ENCODE assay signal across 23 cellular contexts in genomic region chr6:139166956-139167313, GRCh38.
"Had no signal": no experiment of that assay in that cellular context is flagged by ENCODE, and none has a peak within 500 bp of the region (broad histone marks: within the 10 kb centered on the region; RNA-seq: fewer than 3 reads in every experiment).

No MANE protein-coding gene starts in this region.

- H3K4me3 Mint-ChIP-seq: activated CD4-positive, alpha-beta T cell treated with anti-CD3 and anti-CD28 coated beads, Interleukin-2, amount 10 ng/mL, durations not matched to agents 7 days and 5 days; central memory CD8-positive, alpha-beta T cell; immature natural killer cell; natural killer cell had no signal

- H3K27me3 Mint-ChIP-seq: activated CD4-positive, alpha-beta T cell treated with anti-CD3 and anti-CD28 coated beads, Interleukin-2, amount 10 ng/mL, durations not matched to agents 7 days and 5 days; central memory CD8-positive, alpha-beta T cell; progenitor cell of endocrine pancreas had no signal

- H3K9me3 Mint-ChIP-seq: activated CD4-positive, alpha-beta T cell treated with anti-CD3 and anti-CD28 coated beads, Interleukin-2, amount 10 ng/mL, durations not matched to agents 7 days and 5 days; central memory CD8-positive, alpha-beta T cell; immature natural killer cell; natural killer cell had no signal

- FAIRE-seq: astrocyte, colon had no signal

- H3K4me3 ChIP-seq: hepatocyte, left lung, lung, sigmoid colon, smooth muscle cell, thyroid gland, upper lobe of right lung had no signal

- ATAC-seq: left lung; stimulated activated naive CD8-positive, alpha-beta T cell treated with anti-CD3 and anti-CD28 coated beads, Interleukin-15, Interleukin-2, amounts not matched to agents 100 U/mL and 50 U/mL, for 24 hours; upper lobe of right lung had no signal

- H3K9me3 ChIP-seq: left lung, sigmoid colon, thyroid gland, upper lobe of right lung had no signal

- H3K27me3 ChIP-seq: hepatocyte, left lung, sigmoid colon, thyroid gland, upper lobe of right lung had no signal

- DNase-seq: activated CD4-positive, alpha-beta T cell treated with anti-CD3 and anti-CD28 coated beads, Interleukin-2, amount 10 ng/mL, durations not matched to agents 7 days and 5 days; activated naive CD4-positive, alpha-beta T cell treated with anti-CD3 and anti-CD28 coated beads, Interleukin-2, amount 50 U/mL, for 16 hours; activated T-cell treated with anti-CD3 and anti-CD28 coated beads for 4 hours; effector memory CD4-positive, alpha-beta T cell; foreskin melanocyte; immature natural killer cell; natural killer cell; retina; sigmoid colon; stimulated activated CD4-positive, alpha-beta T cell treated with anti-CD3 and anti-CD28 coated beads, Interleukin-15, amount 100 ng/mL, for 24 hours; stimulated activated CD8-positive, alpha-beta memory T cell treated with anti-CD3 and anti-CD28 coated beads, Interleukin-4, amount 100 ng/mL, for 48 hours; stimulated activated naive CD8-positive, alpha-beta T cell treated with anti-CD3 and anti-CD28 coated beads, Interleukin-15, Interleukin-2, amounts not matched to agents 100 U/mL and 50 U/mL, for 24 hours; SW 1271; thyroid gland; upper lobe of right lung had no signal

- H3K27ac ChIP-seq: hepatocyte, left lung, sigmoid colon, thyroid gland, upper lobe of right lung had no signal

- H3K27ac Mint-ChIP-seq: activated CD4-positive, alpha-beta T cell treated with anti-CD3 and anti-CD28 coated beads, Interleukin-2, amount 10 ng/mL, durations not matched to agents 7 days and 5 days; progenitor cell of endocrine pancreas had no signal
